15 cellular contexts compared by ENCODE assay signal in genomic region chr3:113297741-113298320, GRCh38.
DNase-seq lines count a peak whose midpoint lies in the region; ATAC-seq and TF ChIP-seq lines count a peak whose summit lies in the region.
"Had no signal": no experiment of that assay in that cellular context is flagged by ENCODE, and none has a peak within 500 bp of the region (broad histone marks: within the 10 kb centered on the region; RNA-seq: fewer than 3 reads in every experiment).

No MANE protein-coding gene starts in this region.

- H3K79me1 ChIP-seq in neuronal stem cell (ENCODE audit: low read depth, low read length) = no peaks in the 10 kb centered on the region

- no peaks in the 10 kb centered on the region for H3K9me3 ChIP-seq in HAP-1
- no peaks in the 10 kb centered on the region for H3K9me3 ChIP-seq in endodermal cell (ENCODE audit: control insufficient read depth, low read length)
- H3K9me3 ChIP-seq in neuronal stem cell (replicated peaks in 1 of 2; ENCODE audit: control insufficient read depth in 2 of 2, insufficient read depth in 1 of 2, low read depth in 1 of 2, low read length in 2 of 2) = peaks cover 0 to 2% of the 10 kb centered on the region in 2 donors
- H3K9me3 ChIP-seq: BLaER1 had no signal

- CTCF ChIA-PET in Calu3 (lab: Charles Lee) (no interaction called here), GM10248 (lab: Yijun Ruan, JAX) (interaction anchor here (4.4 kb wide), 1 partner anchor 9 kb away, joined by 28 read pairs; no protein-coding TSS in a partner anchor)

- H3K9ac ChIP-seq in endodermal cell (ENCODE audit: extremely low read depth, low read length, poor library complexity, severe bottlenecking) (no peak overlapping the region), neuronal stem cell (ENCODE audit: low read depth, low read length, poor library complexity) (peak overlapping the region; percentile 17)
- H3K9ac ChIP-seq: BLaER1 had no signal

- no peak overlapping the region for H2BK12ac ChIP-seq in neuronal stem cell (ENCODE audit: low read length)

- H2AFZ ChIP-seq in neuronal stem cell (ENCODE audit: low read length) = peak overlapping the region; percentile 43

- H3K4me1 Mint-ChIP-seq in endodermal cell = peaks cover 22% of the 10 kb centered on the region
- H3K4me1 Mint-ChIP-seq in Calu3 (ENCODE audit: low read depth, unreplicated experiment) = no peaks in the 10 kb centered on the region
- H3K4me1 Mint-ChIP-seq: CD14-positive monocyte; CD4-positive, alpha-beta memory T cell had no signal

- no peak overlapping the region for H4K91ac ChIP-seq in neuronal stem cell (ENCODE audit: low read depth, low read length, poor library complexity)

- intact Hi-C loops in Calu3 (cut with micrococcal nuclease; ENCODE audit: unreplicated experiment) = no loop called here

- no peak overlapping the region for H2AK5ac ChIP-seq in neuronal stem cell (ENCODE audit: low read depth, low read length)

- H3K4me3 ChIP-seq in HAP-1 = no peak overlapping the region
- H3K4me3 ChIP-seq in endodermal cell (ENCODE audit: low read length) = no peak overlapping the region
- H3K4me3 ChIP-seq in neuronal stem cell (ENCODE audit: low read length in 2 of 2) = no peak overlapping the region
- H3K4me3 ChIP-seq: BLaER1 had no signal

- H3K18ac ChIP-seq in neuronal stem cell (ENCODE audit: low read length) = peak overlapping the region; percentile 62

- no peak overlapping the region for H3K4ac ChIP-seq in neuronal stem cell (ENCODE audit: low read length)

- BruUV-seq in Calu3 (replicated peaks; lab: Mats Ljungman, UMichigan) = no TSS peak

- no peaks in the 10 kb centered on the region for H3K36me3 ChIP-seq in HAP-1 (replicated peaks)
- no peaks in the 10 kb centered on the region for H3K36me3 ChIP-seq in endodermal cell (ENCODE audit: control insufficient read depth, insufficient read depth, low read length)
- H3K36me3 ChIP-seq in neuronal stem cell (replicated peaks in 1 of 2; ENCODE audit: control insufficient read depth in 2 of 2, insufficient read depth in 2 of 2, low read length in 2 of 2) = peaks cover 0 to 9% of the 10 kb centered on the region in 2 donors
- H3K36me3 ChIP-seq: BLaER1 had no signal

- in situ Hi-C loops in HAP-1 (cut with MboI; ENCODE audit: low sequenced_read_pairs) = loop anchor here (25.0 kb wide), 1 partner anchor 661 kb away; the partner anchor contains the start of gene CCDC80

- H3K27me3 ChIP-seq in HAP-1 (ENCODE audit: low read depth) = no peaks in the 10 kb centered on the region
- H3K27me3 ChIP-seq in endodermal cell (ENCODE audit: control insufficient read depth, insufficient read depth, low read length, poor library complexity, severe bottlenecking) = no peaks in the 10 kb centered on the region
- no peaks in the 10 kb centered on the region for H3K27me3 ChIP-seq in neuronal stem cell (ENCODE audit: control insufficient read depth in 3 of 3, insufficient read depth in 3 of 3, low read depth in 1 of 3, low read length in 3 of 3)
- H3K27me3 ChIP-seq: BLaER1 had no signal

- H4K8ac ChIP-seq in neuronal stem cell (ENCODE audit: low read depth, low read length) = no peak overlapping the region

- H3K27ac ChIP-seq in endodermal cell (ENCODE audit: low read depth, low read length) = peak overlapping the region; percentile 58
- no peak overlapping the region for H3K27ac ChIP-seq in neuronal stem cell (replicated peaks; ENCODE audit: low read length)
- H3K27ac ChIP-seq: BLaER1 had no signal

- no peak overlapping the region for H3K4me3 Mint-ChIP-seq in endodermal cell
- no peak overlapping the region for H3K4me3 Mint-ChIP-seq in Calu3 (ENCODE audit: low read depth, unreplicated experiment)
- H3K4me3 Mint-ChIP-seq: CD14-positive monocyte; CD4-positive, alpha-beta memory T cell had no signal

- H3K27me3 Mint-ChIP-seq in endodermal cell (ENCODE audit: insufficient read depth) (no peaks in the 10 kb centered on the region), Calu3 (ENCODE audit: unreplicated experiment) (no peaks in the 10 kb centered on the region)
- H3K27me3 Mint-ChIP-seq: CD4-positive, alpha-beta memory T cell had no signal

- no peak overlapping the region for H3K14ac ChIP-seq in neuronal stem cell (ENCODE audit: low read length)

- no peak overlapping the region for H2BK120ac ChIP-seq in neuronal stem cell (ENCODE audit: low read depth, low read length)

- POLR2A ChIA-PET in GM10248 (lab: Yijun Ruan, JAX) = no interaction called here

- ATAC-seq in GM19035 (IDR thresholded peaks at IDR 0.05; ENCODE audit: unreplicated experiment) = no peak

- DNase-seq in GM10266 (ENCODE audit: extremely low spot score) (peak; percentile 0), HAP-1 (ENCODE audit: low spot score in 2 of 2) (peak; percentile 88 to 96), endodermal cell (no peak), neuronal stem cell (ENCODE audit: low spot score) (no peak), Calu3 (no peak), GM10248 (ENCODE audit: extremely low spot score) (no peak)
- DNase-seq: 8988T; CD4-positive, alpha-beta memory T cell; DMS79 treated with DMSO at 0.1 percent for 48 hours; GF-D8; GOT3; HCEC 1CT had no signal

- H3K36me3 Mint-ChIP-seq in endodermal cell (ENCODE audit: low read depth) = no peaks in the 10 kb centered on the region
- no peaks in the 10 kb centered on the region for H3K36me3 Mint-ChIP-seq in Calu3 (ENCODE audit: insufficient read depth, unreplicated experiment)

- 76 to 100% methylated on average over 2 to 4 of the region's 4 CpGs for WGBS in endodermal cell (ENCODE audit: insufficient coverage in 1 of 2, insufficient read length in 1 of 2), 2 experiments
- no CpG with 5 or more reads among the region's 4 CpGs for WGBS in neuronal stem cell (ENCODE audit: extremely low coverage in 2 of 2, insufficient read length in 2 of 2, insufficient replicate concordance in 1 of 2), 2 donors

- H3K23ac ChIP-seq in neuronal stem cell (ENCODE audit: low read depth, low read length, poor library complexity) = no peak overlapping the region

- H2BK15ac ChIP-seq in neuronal stem cell (ENCODE audit: low read length) = no peak overlapping the region

- H2BK5ac ChIP-seq in neuronal stem cell (ENCODE audit: low read length) = no peak overlapping the region

- H3K4me2 ChIP-seq in neuronal stem cell (ENCODE audit: insufficient read depth, low read length, poor library complexity, severe bottlenecking) = no peak overlapping the region
- H3K4me2 ChIP-seq: BLaER1 had no signal

- peaks cover 23% of the 10 kb centered on the region for H3K4me1 ChIP-seq in HAP-1
- peaks cover 8% of the 10 kb centered on the region for H3K4me1 ChIP-seq in endodermal cell (ENCODE audit: control insufficient read depth, insufficient read depth, low read length)
- peaks cover 6 to 11% of the 10 kb centered on the region in 2 donors for H3K4me1 ChIP-seq in neuronal stem cell (ENCODE audit: control insufficient read depth in 2 of 2, insufficient read depth in 1 of 2, low read depth in 1 of 2, low read length in 2 of 2)
- H3K4me1 ChIP-seq: BLaER1 had no signal

- H3K9me3 Mint-ChIP-seq in endodermal cell = no peaks in the 10 kb centered on the region
- no peaks in the 10 kb centered on the region for H3K9me3 Mint-ChIP-seq in Calu3 (ENCODE audit: low read depth, unreplicated experiment)
- H3K9me3 Mint-ChIP-seq: CD14-positive monocyte had no signal

- H3K27ac Mint-ChIP-seq in endodermal cell = no peak overlapping the region
- H3K27ac Mint-ChIP-seq in Calu3 (ENCODE audit: unreplicated experiment) = no peak overlapping the region
- H3K27ac Mint-ChIP-seq: CD14-positive monocyte had no signal

- TF ChIP-seq CTCF in GM10266 (IDR thresholded peaks at IDR 0.05; ENCODE audit: control insufficient read depth, insufficient read depth, low read depth, missing control alignments) (no peak), endodermal cell (conservative IDR thresholded peaks at IDR 0.05) (no peak), Calu3 (IDR thresholded peaks at IDR 0.05; ENCODE audit: unreplicated experiment) (no peak), GM10248 (IDR thresholded peaks at IDR 0.05; ENCODE audit: control extremely low read depth, extremely low read depth, low read depth, missing control alignments) (no peak)

Comparison
In these comparisons a context has a peak if more than half of its experiments do, and no peak if none do; other contexts are left out.
1. DNase-seq: peak in GM10266 (single experiment) and HAP-1 (2 of 2); none in endodermal cell (single experiment), neuronal stem cell (single experiment), Calu3 (single experiment) and GM10248 (single experiment).